In genomic region chr1:35718492-35719336, GRCh38 we compare ENCODE assay signal across 8 cellular contexts. TPM values are rescaled to one million over a fixed set of nuclear protein-coding genes. Genes with fewer than 3 reads are reported as not detected.
A peak's percentile ranks its signal among the peaks of the same experiment; 100 is the strongest.
DNase-seq lines count a peak whose midpoint lies in the region; TF ChIP-seq lines count a peak whose summit lies in the region.

Gene C1orf216, minus strand, starts transcription at chr1:35718884. Its CDS starts 2,563 bp downstream, at chr1:35716321.

- peaks cover 13% of the 10 kb centered on the region for H3K36me3 Mint-ChIP-seq in activated CD4-positive, alpha-beta memory T cell treated with anti-CD3 and anti-CD28 coated beads for 36 hours

- intact Hi-C loops in activated CD4-positive, alpha-beta memory T cell treated with anti-CD3 and anti-CD28 coated beads for 36 hours (cut with micrococcal nuclease), result loop anchor here (2.0 to 5.0 kb wide), 4 partner anchors 52 to 526 kb away; partner anchors contain the start of genes PSMB2 and SFPQ
- intact Hi-C loops in lower leg skin (cut with DNase I; ENCODE audit: low total_unique reads), result loop anchor here (5.0 kb wide), 1 partner anchor 146 kb away; the partner anchor contains the start of gene TFAP2E

- H3K36me3 ChIP-seq in HEK293 (ENCODE audit: control insufficient read depth in 2 of 2, insufficient read depth in 1 of 2, low read length in 2 of 2), result peaks cover 0 to 54% of the 10 kb centered on the region in 2 experiments; a peak in 2 of 3 replicates

- no peaks in the 10 kb centered on the region for H3K9me3 Mint-ChIP-seq in activated CD4-positive, alpha-beta memory T cell treated with anti-CD3 and anti-CD28 coated beads for 36 hours

- peak within 1 kb of the TSS; percentile 92 for H3K27ac Mint-ChIP-seq in activated CD4-positive, alpha-beta memory T cell treated with anti-CD3 and anti-CD28 coated beads for 36 hours

- H3K9me3 ChIP-seq in HEK293 (ENCODE audit: control insufficient read depth, insufficient read depth, low read depth, low read length), result no peaks in the 10 kb centered on the region

- CTCF ChIA-PET in HEK293 (lab: Yijun Ruan, JAX), result interaction anchor here (3.9 kb wide), 1 partner anchor 8 kb away, joined by 88 read pairs; no protein-coding TSS in a partner anchor
- CTCF ChIA-PET in activated CD4-positive, alpha-beta memory T cell treated with anti-CD3 and anti-CD28 coated beads for 36 hours (lab: Charles Lee), result interaction anchor here (5.6 kb wide), 2 partner anchors 8 to 150 kb away, joined by 70 to 96 read pairs; no protein-coding TSS in a partner anchor

- no peaks in the 10 kb centered on the region for H3K27me3 Mint-ChIP-seq in activated CD4-positive, alpha-beta memory T cell treated with anti-CD3 and anti-CD28 coated beads for 36 hours

- WGBS in lower leg skin, 2 donors, result 1% methylated on average over 44 to 53 of the region's 76 CpGs

- H3K27ac ChIP-seq in HEK293 (ENCODE audit: extremely low read depth, low read depth, low read length), result peak within 1 kb of the TSS; percentile 51; the same call in 1 of the 2 replicates

- TF ChIP-seq CTCF in HEK293 (tag by site-specific recombination; IDR thresholded peaks at IDR 0.05) (no peak), lower leg skin (IDR thresholded peaks at IDR 0.05) (no peak)

- POLR2A ChIA-PET in HEK293 (lab: Yijun Ruan, JAX), result no interaction called here
- POLR2A ChIA-PET in activated CD4-positive, alpha-beta memory T cell treated with anti-CD3 and anti-CD28 coated beads for 36 hours (lab: Charles Lee), result interaction anchor here (2.2 kb wide), 1 partner anchor 51 kb away, joined by 7 read pairs; the partner anchor contains the start of gene CLSPN

- DNase-seq in GF-D8 (lab: John Stamatoyannopoulos, UW) (peak; percentile 47), NCI-H2227 (lab: John Stamatoyannopoulos, UW; ENCODE audit: unreplicated experiment) (peak; percentile 80), dermis blood vessel endothelial cell (peak; percentile 76), lower leg skin (ENCODE audit: low spot score in 2 of 2) (peak; percentile 34 to 91), NCI-H524 (lab: John Stamatoyannopoulos, UW) (no peak)
- peak; percentile 86 for DNase-seq in activated CD4-positive, alpha-beta memory T cell treated with anti-CD3 and anti-CD28 coated beads for 36 hours
- DNase-seq in stimulated activated CD4-positive, alpha-beta T cell treated with anti-CD3 and anti-CD28 coated beads, Interleukin-4, amount 100 ng/mL, for 4 hours, result peak; percentile 74 to 87

- peak within 1 kb of the TSS; percentile 31 for H3K4me3 ChIP-seq in HEK293 (ENCODE audit: low read depth, low read length)
- peak within 1 kb of the TSS; percentile 52 for H3K4me3 ChIP-seq in lower leg skin (ENCODE audit: low read depth, poor library complexity, severe bottlenecking)

- peaks cover 32% of the 10 kb centered on the region for H3K4me1 Mint-ChIP-seq in activated CD4-positive, alpha-beta memory T cell treated with anti-CD3 and anti-CD28 coated beads for 36 hours (ENCODE audit: low read depth)

- TF ChIP-seq POLR2A in lower leg skin (IDR thresholded peaks at IDR 0.05), result no peak

- no peaks in the 10 kb centered on the region for H3K4me1 ChIP-seq in HEK293 (ENCODE audit: control insufficient read depth, insufficient read depth, low read length)

- H3K4me3 Mint-ChIP-seq in activated CD4-positive, alpha-beta memory T cell treated with anti-CD3 and anti-CD28 coated beads for 36 hours, result peak within 1 kb of the TSS; percentile 76

TF ChIP-seq in HEK293, 187 proteins besides CTCF, POLR2A, EP300 and RAD21 (continues in another document):
- TF ChIP-seq ZNF843 (tag by site-specific recombination; IDR thresholded peaks at IDR 0.05) (no peak), ZNF169 (tag by site-specific recombination; IDR thresholded peaks at IDR 0.05) (no peak), ZNF549 (tag by site-specific recombination; IDR thresholded peaks at IDR 0.05) (no peak), ZNF658 (tag by site-specific recombination; IDR thresholded peaks at IDR 0.05) (no peak), KLF16 (tag by site-specific recombination; IDR thresholded peaks at IDR 0.05) (peak; percentile 52; the same call in 1 of the 2 replicates), IKZF3 (tag by site-specific recombination; IDR thresholded peaks at IDR 0.05) (no peak), ZNF362 (tag by site-specific recombination; IDR thresholded peaks at IDR 0.05) (no peak), ZNF341 (tag by site-specific recombination; IDR thresholded peaks at IDR 0.05; ENCODE audit: low read depth) (peak; percentile 25; the same call in 1 of the 2 replicates), ZNF221 (tag by site-specific recombination; IDR thresholded peaks at IDR 0.05; ENCODE audit: borderline replicate concordance) (no peak), ZNF184 (tag by site-specific recombination; IDR thresholded peaks at IDR 0.05) (no peak), ZNF248 (tag by site-specific recombination; IDR thresholded peaks at IDR 0.05) (no peak), ZNF677 (tag by site-specific recombination; IDR thresholded peaks at IDR 0.05) (no peak), KLF10 (tag by site-specific recombination; IDR thresholded peaks at IDR 0.05) (0 out of 2 replicates have a peak, but pooled peaks have one; percentile 36), ZNF155 (tag by site-specific recombination; IDR thresholded peaks at IDR 0.05) (no peak), ZNF623 (tag by site-specific recombination; IDR thresholded peaks at IDR 0.05) (no peak), ZNF175 (tag by site-specific recombination; IDR thresholded peaks at IDR 0.05) (no peak), HOXD13 (CRISPR knock-in tag; IDR thresholded peaks at IDR 0.05; ENCODE audit: borderline replicate concordance) (no peak), EGR2 (tag by site-specific recombination; IDR thresholded peaks at IDR 0.05; ENCODE audit: low read depth) (no peak), SCRT1 (tag by site-specific recombination; IDR thresholded peaks at IDR 0.05; ENCODE audit: borderline replicate concordance) (no peak), ZNF785 (tag by site-specific recombination; IDR thresholded peaks at IDR 0.05) (no peak), ZNF416 (tag by site-specific recombination; IDR thresholded peaks at IDR 0.05) (no peak), ZNF274 (IDR thresholded peaks at IDR 0.05; ENCODE audit: low read length) (no peak), ZNF274 (tag by site-specific recombination; IDR thresholded peaks at IDR 0.05; ENCODE audit: borderline replicate concordance) (no peak), SP3 (tag by site-specific recombination; IDR thresholded peaks at IDR 0.05) (peak; percentile 69), KLF1 (tag by site-specific recombination; IDR thresholded peaks at IDR 0.05) (0 out of 2 replicates have a peak, but pooled peaks have one; percentile 7), ZBTB10 (tag by site-specific recombination; IDR thresholded peaks at IDR 0.05) (no peak), ZNF433 (tag by site-specific recombination; IDR thresholded peaks at IDR 0.05; ENCODE audit: low read depth) (no peak), ZFP37 (tag by site-specific recombination; IDR thresholded peaks at IDR 0.05) (no peak), ZNF544 (tag by site-specific recombination; IDR thresholded peaks at IDR 0.05) (no peak), ZBTB20 (tag by site-specific recombination; IDR thresholded peaks at IDR 0.05) (peak; percentile 77), ZNF366 (tag by site-specific recombination; conservative IDR thresholded peaks at IDR 0.05) (0 out of 2 replicates have a peak, but pooled peaks have one; percentile 25), ZNF404 (tag by site-specific recombination; IDR thresholded peaks at IDR 0.05) (no peak)

RNA-seq across cellular contexts. Expression of gene C1orf216, which starts in this region (rescaled TPM):
- 10 to 100 TPM; 11.2 to 11.6 TPM for total RNA-seq in activated CD4-positive, alpha-beta memory T cell treated with anti-CD3 and anti-CD28 coated beads for 36 hours
- total RNA-seq in dermis blood vessel endothelial cell (18.2 and 25.2 TPM in 2 replicates), lower leg skin (1 to 10 TPM; 5.6 to 9.8 (median 6.5) TPM)

Comparison
In these comparisons a context has a peak if more than half of its experiments do, and no peak if none do; other contexts are left out.
1. DNase-seq: peak in GF-D8 (single experiment), NCI-H2227 (single experiment), activated CD4-positive, alpha-beta memory T cell treated with anti-CD3 and anti-CD28 coated beads for 36 hours (single experiment), dermis blood vessel endothelial cell (single experiment), lower leg skin (2 of 2) and stimulated activated CD4-positive, alpha-beta T cell treated with anti-CD3 and anti-CD28 coated beads, Interleukin-4, amount 100 ng/mL, for 4 hours (2 of 2); none in NCI-H524 (0 of 2).